Comparison of ENCODE assay signal across 20 cellular contexts in genomic region chr2:234580686-234581085, GRCh38.
"Had no signal": no experiment of that assay in that cellular context is flagged by ENCODE, and none has a peak within 500 bp of the region (broad histone marks: within the 10 kb centered on the region; RNA-seq: fewer than 3 reads in every experiment).

No MANE protein-coding gene starts in this region.

- H3K27me3 ChIP-seq: breast epithelium, SJSA1 had no signal

- ATAC-seq: activated T-cell treated with anti-CD3 and anti-CD28 coated beads, Interleukin-2, amount 50 U/mL, for 72 hours had no signal

- H3K4me2 ChIP-seq: PC-9 had no signal

- H3K27ac ChIP-seq: breast epithelium, coronary artery, PC-9, RWPE1, SJSA1 had no signal

- DNase-seq: activated B cell treated with CpG ODN at 0.5 μM for 24 hours; activated CD4-positive, alpha-beta memory T cell treated with anti-CD3 and anti-CD28 coated beads for 36 hours; activated CD4-positive, alpha-beta T cell treated with anti-CD3 and anti-CD28 coated beads for 1 hour; activated CD4-positive, alpha-beta T cell treated with anti-CD3 and anti-CD28 coated beads, Interleukin-2, amount 10 ng/mL, durations not matched to agents 24 days and 14 days; activated CD8-positive, alpha-beta memory T cell treated with anti-CD3 and anti-CD28 coated beads, Interleukin-2, amount 50 U/mL, for 4 hours; activated T-cell treated with anti-CD3 and anti-CD28 coated beads, Interleukin-2, amount 50 U/mL, for 72 hours; aorta; central memory CD4-positive, alpha-beta T cell; Karpas-422; MM.1S; NCI-H1105 treated with DMSO at 0.1 percent for 48 hours; NCI-H146; NCI-H187 treated with DMSO at 0.1 percent for 48 hours; NCI-H2081 treated with DMSO at 0.1 percent for 48 hours; PC-9; Right ventricle myocardium superior had no signal

- H3K36me3 ChIP-seq: breast epithelium, SJSA1 had no signal

- H3K4me1 ChIP-seq: breast epithelium, SJSA1 had no signal

- H2AFZ ChIP-seq: PC-9 had no signal

- H3K9me3 ChIP-seq: breast epithelium, SJSA1 had no signal

- H3K4me3 ChIP-seq: breast epithelium, coronary artery, PC-9, SJSA1 had no signal
